9 cellular contexts compared by ENCODE assay signal in the genomic region with DNA sequence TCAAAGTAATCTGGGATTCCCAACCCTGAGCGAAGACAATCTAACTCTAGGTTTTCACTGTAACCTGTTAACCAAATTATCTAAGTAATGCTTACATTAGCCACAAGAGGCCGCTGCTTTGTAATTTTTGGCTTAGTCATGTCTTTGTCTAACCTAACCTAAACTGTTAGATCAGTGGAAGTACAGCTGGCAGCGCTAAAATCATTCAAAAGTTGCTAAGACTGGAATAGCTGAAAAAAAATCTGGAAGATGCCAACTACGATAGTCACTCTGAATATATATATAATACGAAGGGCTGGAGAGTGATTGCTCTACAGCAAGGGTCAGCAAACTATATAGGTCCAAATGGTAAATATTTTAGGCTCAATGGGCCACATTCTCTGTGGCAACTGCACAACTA.
DNase-seq lines count a peak whose midpoint lies in the region; ATAC-seq and TF ChIP-seq lines count a peak whose summit lies in the region.
"Had no signal": no experiment of that assay in that cellular context is flagged by ENCODE, and none has a peak within 500 bp of the region (broad histone marks: within the 10 kb centered on the region; RNA-seq: fewer than 3 reads in every experiment).

No MANE protein-coding gene starts in this region.

- no peak overlapping the region for H3K27ac Mint-ChIP-seq in activated CD4-positive, alpha-beta T cell treated with anti-CD3 and anti-CD28 coated beads, Interleukin-2, amount 10 ng/mL, durations not matched to agents 7 days and 5 days
- H3K27ac Mint-ChIP-seq in natural killer cell treated with Interleukin-12 subunit alpha and Interleukin-12 subunit beta and Interleukin-15 and Interleukin-18, amount 100 ng/mL, for 72 hours = no peak overlapping the region
- H3K27ac Mint-ChIP-seq: dendritic cell treated with granulocyte-macrophage colony-stimulating factor and Interleukin-4, amounts not matched to agents 40 ng/mL and 50 ng/mL, for 4 days had no signal

- H3K27ac ChIP-seq in esophagus squamous epithelium = no peak overlapping the region
- H3K27ac ChIP-seq in vagina = no peak overlapping the region

- no peak overlapping the region for H3K4me3 ChIP-seq in esophagus squamous epithelium
- H3K4me3 ChIP-seq in vagina = no peak overlapping the region

- no peak overlapping the region for H3K4me3 Mint-ChIP-seq in activated CD4-positive, alpha-beta T cell treated with anti-CD3 and anti-CD28 coated beads, Interleukin-2, amount 10 ng/mL, durations not matched to agents 7 days and 5 days
- no peak overlapping the region for H3K4me3 Mint-ChIP-seq in natural killer cell treated with Interleukin-12 subunit alpha and Interleukin-12 subunit beta and Interleukin-15 and Interleukin-18, amount 100 ng/mL, for 72 hours
- H3K4me3 Mint-ChIP-seq: dendritic cell treated with granulocyte-macrophage colony-stimulating factor and Interleukin-4, amounts not matched to agents 40 ng/mL and 50 ng/mL, for 4 days had no signal

- H3K4me1 Mint-ChIP-seq in activated CD4-positive, alpha-beta T cell treated with anti-CD3 and anti-CD28 coated beads, Interleukin-2, amount 10 ng/mL, durations not matched to agents 7 days and 5 days = no peaks in the 10 kb centered on the region
- H3K4me1 Mint-ChIP-seq in natural killer cell treated with Interleukin-12 subunit alpha and Interleukin-12 subunit beta and Interleukin-15 and Interleukin-18, amount 100 ng/mL, for 72 hours (ENCODE audit: low read depth in 2 of 2) = no peaks in the 10 kb centered on the region

- H3K27me3 Mint-ChIP-seq in activated CD4-positive, alpha-beta T cell treated with anti-CD3 and anti-CD28 coated beads, Interleukin-2, amount 10 ng/mL, durations not matched to agents 7 days and 5 days = no peaks in the 10 kb centered on the region
- no peaks in the 10 kb centered on the region for H3K27me3 Mint-ChIP-seq in natural killer cell treated with Interleukin-12 subunit alpha and Interleukin-12 subunit beta and Interleukin-15 and Interleukin-18, amount 100 ng/mL, for 72 hours
- H3K27me3 Mint-ChIP-seq: dendritic cell treated with granulocyte-macrophage colony-stimulating factor and Interleukin-4, amounts not matched to agents 40 ng/mL and 50 ng/mL, for 4 days had no signal

- peak; percentile 42 for DNase-seq in Caki2 (ENCODE audit: low read depth)
- peak; percentile 40 for DNase-seq in NCI-H226
- peak; percentile 70 for DNase-seq in activated CD4-positive, alpha-beta T cell treated with anti-CD3 and anti-CD28 coated beads, Interleukin-2, amount 10 ng/mL, durations not matched to agents 7 days and 5 days
- no peak for DNase-seq in esophagus squamous epithelium (lab: John Stamatoyannopoulos, UW)
- peak; percentile 61 for DNase-seq in natural killer cell treated with Interleukin-12 subunit alpha and Interleukin-12 subunit beta and Interleukin-15 and Interleukin-18, amount 100 ng/mL, for 72 hours (ENCODE audit: low spot score)
- no peak for DNase-seq in vagina (ENCODE audit: extremely low spot score in 2 of 2)

- intact Hi-C loops in esophagus squamous epithelium (cut with DNase I) (loop anchor here (2.0 kb wide), 1 partner anchor 287 kb away; no protein-coding TSS in a partner anchor), vagina (cut with DNase I) (loop anchor here (10.0 kb wide), 1 partner anchor 291 kb away; no protein-coding TSS in a partner anchor)

- CTCF ChIA-PET in activated CD4-positive, alpha-beta T cell treated with anti-CD3 and anti-CD28 coated beads, Interleukin-2, amount 10 ng/mL, durations not matched to agents 7 days and 5 days (lab: Charles Lee) = interaction anchor here (0.9 to 6.2 kb wide), 5 partner anchors 12 to 287 kb away, joined by 3 to 35 read pairs (median 3); no protein-coding TSS in a partner anchor

- H3K36me3 ChIP-seq in esophagus squamous epithelium = peaks cover 0 to 48% (median 12%) of the 10 kb centered on the region in 3 donors
- H3K36me3 ChIP-seq in vagina = peaks cover 0 to 36% of the 10 kb centered on the region in 2 donors

- H3K27me3 ChIP-seq in esophagus squamous epithelium (no peaks in the 10 kb centered on the region), vagina (no peaks in the 10 kb centered on the region)

- H3K9me3 Mint-ChIP-seq in activated CD4-positive, alpha-beta T cell treated with anti-CD3 and anti-CD28 coated beads, Interleukin-2, amount 10 ng/mL, durations not matched to agents 7 days and 5 days = no peaks in the 10 kb centered on the region
- no peaks in the 10 kb centered on the region for H3K9me3 Mint-ChIP-seq in natural killer cell treated with Interleukin-12 subunit alpha and Interleukin-12 subunit beta and Interleukin-15 and Interleukin-18, amount 100 ng/mL, for 72 hours
- H3K9me3 Mint-ChIP-seq: dendritic cell treated with granulocyte-macrophage colony-stimulating factor and Interleukin-4, amounts not matched to agents 40 ng/mL and 50 ng/mL, for 4 days had no signal

- ATAC-seq in GM19023 (IDR thresholded peaks at IDR 0.05; ENCODE audit: unreplicated experiment) = peak; percentile 87
- peak; percentile 78 for ATAC-seq in HG03097 (IDR thresholded peaks at IDR 0.05; ENCODE audit: low FRiP score, unreplicated experiment)
- ATAC-seq in natural killer cell treated with Interleukin-12 subunit alpha and Interleukin-12 subunit beta and Interleukin-15 and Interleukin-18, amount 100 ng/mL, for 72 hours = peak in 1 of 2 donors; percentile 65

- TF ChIP-seq CTCF in esophagus squamous epithelium (IDR thresholded peaks at IDR 0.05) (peak; percentile 28 to 83 (median 74)), vagina (IDR thresholded peaks at IDR 0.05) (peak; percentile 42 to 70 (median 66))

- 23 to 26% methylated on average over 5 of the region's 5 CpGs for WGBS in esophagus squamous epithelium, 2 donors

- POLR2A ChIA-PET in activated CD4-positive, alpha-beta T cell treated with anti-CD3 and anti-CD28 coated beads, Interleukin-2, amount 10 ng/mL, durations not matched to agents 7 days and 5 days (lab: Charles Lee) = no interaction called here

- in situ Hi-C loops in Caki2 (cut with HindIII; ENCODE audit: low pct_unique_long_range_greater_than_20kb, low sequenced_read_pairs) = no loop called here

- no peaks in the 10 kb centered on the region for H3K9me3 ChIP-seq in esophagus squamous epithelium
- H3K9me3 ChIP-seq in vagina = no peaks in the 10 kb centered on the region

- H3K36me3 Mint-ChIP-seq in activated CD4-positive, alpha-beta T cell treated with anti-CD3 and anti-CD28 coated beads, Interleukin-2, amount 10 ng/mL, durations not matched to agents 7 days and 5 days (ENCODE audit: low read depth) = peaks cover 20% of the 10 kb centered on the region
- H3K36me3 Mint-ChIP-seq in natural killer cell treated with Interleukin-12 subunit alpha and Interleukin-12 subunit beta and Interleukin-15 and Interleukin-18, amount 100 ng/mL, for 72 hours = peaks cover 5% of the 10 kb centered on the region

- TF ChIP-seq POLR2A in esophagus squamous epithelium (IDR thresholded peaks at IDR 0.05) (no peak), vagina (IDR thresholded peaks at IDR 0.05) (no peak)

- H3K4me1 ChIP-seq in esophagus squamous epithelium (no peaks in the 10 kb centered on the region), vagina (no peaks in the 10 kb centered on the region)

Comparison
In these comparisons a context has a peak if more than half of its experiments do, and no peak if none do; other contexts are left out.
1. DNase-seq: peak in Caki2 (single experiment), NCI-H226 (single experiment), activated CD4-positive, alpha-beta T cell treated with anti-CD3 and anti-CD28 coated beads, Interleukin-2, amount 10 ng/mL, durations not matched to agents 7 days and 5 days (single experiment) and natural killer cell treated with Interleukin-12 subunit alpha and Interleukin-12 subunit beta and Interleukin-15 and Interleukin-18, amount 100 ng/mL, for 72 hours (single experiment); none in esophagus squamous epithelium (single experiment) and vagina (0 of 2).